In the genomic region with DNA sequence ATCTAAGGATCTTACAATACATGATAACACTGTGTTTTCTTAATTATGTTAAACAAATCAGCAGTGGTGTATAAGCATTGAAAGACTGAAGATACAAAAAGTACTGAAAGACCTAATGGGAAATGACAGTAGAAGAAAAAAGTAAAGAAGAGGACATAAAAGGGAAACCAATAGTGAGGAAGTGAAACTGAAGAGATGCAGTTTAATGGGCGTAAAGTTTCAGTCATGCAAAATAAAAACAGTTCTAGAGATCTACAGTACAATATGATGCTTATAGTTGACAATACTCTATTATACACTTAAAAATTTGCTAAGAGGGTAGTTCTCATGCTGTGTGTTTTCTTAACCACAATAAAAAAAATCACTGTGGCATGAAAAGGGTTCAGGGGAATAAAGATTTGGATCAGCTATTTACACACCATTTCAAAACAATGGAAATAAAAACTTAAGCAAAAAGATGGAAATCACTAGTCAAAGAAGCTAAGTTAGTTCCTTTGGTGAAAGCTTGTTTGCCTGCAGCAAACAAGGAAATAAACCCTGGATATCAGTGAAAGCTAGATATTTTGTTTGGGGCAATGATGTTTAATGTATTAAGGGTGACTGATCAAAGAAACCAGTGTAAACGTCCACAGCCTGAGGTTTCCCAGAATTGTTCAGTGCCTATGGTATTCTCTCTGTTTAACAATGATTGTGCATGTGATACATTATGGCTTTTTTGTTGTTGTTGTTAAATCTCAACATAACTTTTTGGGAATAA, we compare ENCODE assay signal across 12 cellular contexts.
DNase-seq lines count a peak whose midpoint lies in the region; ATAC-seq lines count a peak whose summit lies in the region.
"Had no signal": no experiment of that assay in that cellular context is flagged by ENCODE, and none has a peak within 500 bp of the region (broad histone marks: within the 10 kb centered on the region; RNA-seq: fewer than 3 reads in every experiment).

No MANE protein-coding gene starts in this region.

- H3K4me3 Mint-ChIP-seq in activated CD4-positive, alpha-beta memory T cell treated with anti-CD3 and anti-CD28 coated beads, Interleukin-2, amount 10 ng/mL, durations not matched to agents 7 days and 5 days = no peak overlapping the region
- H3K4me3 Mint-ChIP-seq: activated naive CD8-positive, alpha-beta T cell treated with anti-CD3 and anti-CD28 coated beads, Interleukin-2, amount 10 ng/mL, durations not matched to agents 7 days and 5 days; endodermal cell had no signal

- peaks cover 2% of the 10 kb centered on the region for H3K9me3 Mint-ChIP-seq in activated CD4-positive, alpha-beta memory T cell treated with anti-CD3 and anti-CD28 coated beads, Interleukin-2, amount 10 ng/mL, durations not matched to agents 7 days and 5 days

- POLR2A ChIA-PET in activated CD4-positive, alpha-beta memory T cell treated with anti-CD3 and anti-CD28 coated beads, Interleukin-2, amount 10 ng/mL, durations not matched to agents 7 days and 5 days (lab: Charles Lee) = no interaction called here

- ATAC-seq in GM18868 (IDR thresholded peaks at IDR 0.05; ENCODE audit: unreplicated experiment) = peak; percentile 97
- peak; percentile 98 for ATAC-seq in GM21723 (IDR thresholded peaks at IDR 0.05; ENCODE audit: unreplicated experiment)
- ATAC-seq in HG03354 (IDR thresholded peaks at IDR 0.05; ENCODE audit: poor library complexity, severe bottlenecking, unreplicated experiment) = peak; percentile 96

- H3K36me3 Mint-ChIP-seq in activated CD4-positive, alpha-beta memory T cell treated with anti-CD3 and anti-CD28 coated beads, Interleukin-2, amount 10 ng/mL, durations not matched to agents 7 days and 5 days (ENCODE audit: low read depth) = no peaks in the 10 kb centered on the region
- H3K36me3 Mint-ChIP-seq: activated naive CD8-positive, alpha-beta T cell treated with anti-CD3 and anti-CD28 coated beads, Interleukin-2, amount 10 ng/mL, durations not matched to agents 7 days and 5 days had no signal

- no peaks in the 10 kb centered on the region for H3K27me3 Mint-ChIP-seq in activated CD4-positive, alpha-beta memory T cell treated with anti-CD3 and anti-CD28 coated beads, Interleukin-2, amount 10 ng/mL, durations not matched to agents 7 days and 5 days
- H3K27me3 Mint-ChIP-seq: activated naive CD8-positive, alpha-beta T cell treated with anti-CD3 and anti-CD28 coated beads, Interleukin-2, amount 10 ng/mL, durations not matched to agents 7 days and 5 days had no signal

- DNase-seq in left kidney (ENCODE audit: low read depth, low spot score) (peak; percentile 24), NCI-H1048 (lab: John Stamatoyannopoulos, UW) (no peak), HUDEP-2 (lab: John Stamatoyannopoulos, UW; ENCODE audit: unreplicated experiment in 76 of 76) (no peak), NCI-H2107 treated with DMSO at 0.1 percent for 48 hours (lab: John Stamatoyannopoulos, UW; ENCODE audit: unreplicated experiment) (no peak)
- no peak for DNase-seq in activated CD4-positive, alpha-beta memory T cell treated with anti-CD3 and anti-CD28 coated beads, Interleukin-2, amount 10 ng/mL, durations not matched to agents 7 days and 5 days
- DNase-seq: activated naive CD8-positive, alpha-beta T cell treated with anti-CD3 and anti-CD28 coated beads, Interleukin-2, amount 10 ng/mL, durations not matched to agents 7 days and 5 days; endodermal cell; islet precursor cell; NCI-H526 treated with DMSO at 0.1 percent for 48 hours had no signal

- CTCF ChIA-PET in activated CD4-positive, alpha-beta memory T cell treated with anti-CD3 and anti-CD28 coated beads, Interleukin-2, amount 10 ng/mL, durations not matched to agents 7 days and 5 days (lab: Charles Lee) = no interaction called here

- H3K4me1 Mint-ChIP-seq in activated CD4-positive, alpha-beta memory T cell treated with anti-CD3 and anti-CD28 coated beads, Interleukin-2, amount 10 ng/mL, durations not matched to agents 7 days and 5 days = no peaks in the 10 kb centered on the region
- H3K4me1 Mint-ChIP-seq: activated naive CD8-positive, alpha-beta T cell treated with anti-CD3 and anti-CD28 coated beads, Interleukin-2, amount 10 ng/mL, durations not matched to agents 7 days and 5 days had no signal

- H3K27ac Mint-ChIP-seq in activated CD4-positive, alpha-beta memory T cell treated with anti-CD3 and anti-CD28 coated beads, Interleukin-2, amount 10 ng/mL, durations not matched to agents 7 days and 5 days = no peak overlapping the region
- H3K27ac Mint-ChIP-seq: activated naive CD8-positive, alpha-beta T cell treated with anti-CD3 and anti-CD28 coated beads, Interleukin-2, amount 10 ng/mL, durations not matched to agents 7 days and 5 days; endodermal cell had no signal
